In genomic region chr1:209388358-209388757, GRCh38 we compare ENCODE assay signal across 16 cellular contexts.
"Had no signal": no experiment of that assay in that cellular context is flagged by ENCODE, and none has a peak within 500 bp of the region (broad histone marks: within the 10 kb centered on the region; RNA-seq: fewer than 3 reads in every experiment).

No MANE protein-coding gene starts in this region.

- DNase-seq: activated CD4-positive, alpha-beta memory T cell treated with anti-CD3 and anti-CD28 coated beads for 36 hours; activated naive CD4-positive, alpha-beta T cell; activated naive CD8-positive, alpha-beta T cell treated with anti-CD3 and anti-CD28 coated beads, Interleukin-2, amount 50 U/mL, for 24 hours; activated T-cell treated with anti-CD3 and anti-CD28 coated beads, Interleukin-2, amount 50 U/mL, for 72 hours; effector CD8-positive, alpha-beta T cell; erythroblast; psoas muscle; right lobe of liver; stimulated activated CD4-positive, alpha-beta T cell treated with anti-CD3 and anti-CD28 coated beads, Interleukin-2, amount 100 ng/mL, for 48 hours; stimulated activated naive CD4-positive, alpha-beta T cell treated with Interleukin-2 at 50 U/mL for 16 hours; T-helper 9 cell; upper lobe of left lung had no signal

- H3K4me3 Mint-ChIP-seq: activated CD4-positive, alpha-beta memory T cell treated with anti-CD3 and anti-CD28 coated beads for 36 hours; activated naive CD8-positive, alpha-beta T cell treated with anti-CD3 and anti-CD28 coated beads, Interleukin-2, amount 50 U/mL, for 24 hours; activated T-cell treated with anti-CD3 and anti-CD28 coated beads, Interleukin-2, amount 50 U/mL, for 72 hours; nephron had no signal

- H3K4me1 Mint-ChIP-seq: activated naive CD8-positive, alpha-beta T cell treated with anti-CD3 and anti-CD28 coated beads, Interleukin-2, amount 50 U/mL, for 24 hours; nephron had no signal

- H3K36me3 Mint-ChIP-seq: activated CD4-positive, alpha-beta memory T cell treated with anti-CD3 and anti-CD28 coated beads for 36 hours had no signal

- H3K9me3 ChIP-seq: ascending aorta, psoas muscle, right lobe of liver, upper lobe of left lung had no signal

- H3K27me3 ChIP-seq: ascending aorta, right lobe of liver, upper lobe of left lung had no signal

- ATAC-seq: activated naive CD8-positive, alpha-beta T cell treated with anti-CD3 and anti-CD28 coated beads, Interleukin-2, amount 50 U/mL, for 24 hours; psoas muscle had no signal

- H3K27ac Mint-ChIP-seq: activated CD4-positive, alpha-beta memory T cell treated with anti-CD3 and anti-CD28 coated beads for 36 hours; activated naive CD8-positive, alpha-beta T cell treated with anti-CD3 and anti-CD28 coated beads, Interleukin-2, amount 50 U/mL, for 24 hours; activated T-cell treated with anti-CD3 and anti-CD28 coated beads, Interleukin-2, amount 50 U/mL, for 72 hours; nephron had no signal

- H3K27ac ChIP-seq: ascending aorta, psoas muscle, right lobe of liver, upper lobe of left lung, VCaP had no signal

- H3K4me1 ChIP-seq: ascending aorta, psoas muscle, right lobe of liver, upper lobe of left lung had no signal

- H3K9me3 Mint-ChIP-seq: activated CD4-positive, alpha-beta memory T cell treated with anti-CD3 and anti-CD28 coated beads for 36 hours; activated naive CD8-positive, alpha-beta T cell treated with anti-CD3 and anti-CD28 coated beads, Interleukin-2, amount 50 U/mL, for 24 hours; activated T-cell treated with anti-CD3 and anti-CD28 coated beads, Interleukin-2, amount 50 U/mL, for 72 hours; nephron had no signal

- FAIRE-seq: colon had no signal

- H3K4me3 ChIP-seq: ascending aorta, psoas muscle, right lobe of liver, upper lobe of left lung had no signal

- H3K36me3 ChIP-seq: ascending aorta, right lobe of liver, upper lobe of left lung had no signal
